1 cellular context compared by ENCODE assay signal in genomic region chr3:51538459-51539290, GRCh38.
TF ChIP-seq lines count a peak whose summit lies in the region.

RAD54L2 (plus strand) TSS chr3:51538719; CDS start chr3:51590421, 51,702 bp downstream.

TF ChIP-seq in HepG2, 621 proteins besides CTCF, POLR2A, EP300 and RAD21 (continued from another document):
- TF ChIP-seq E2F1 (CRISPR knock-in tag; IDR thresholded peaks at IDR 0.05): peak; percentile 55; the same call in 1 of the 2 replicates
- TF ChIP-seq ZNF510 (CRISPR knock-in tag; IDR thresholded peaks at IDR 0.05; ENCODE audit: low read depth): no peak
- peak; percentile 85; the same call in 1 of the 2 replicates for TF ChIP-seq NR1H2 (CRISPR knock-in tag; IDR thresholded peaks at IDR 0.05; ENCODE audit: borderline replicate concordance, low read depth)
- peak; percentile 93; the same call in 1 of the 2 replicates for TF ChIP-seq HES4 (CRISPR knock-in tag; IDR thresholded peaks at IDR 0.05; ENCODE audit: borderline replicate concordance)
- TF ChIP-seq ZBTB25 (CRISPR knock-in tag; IDR thresholded peaks at IDR 0.05): peak; percentile 99
- TF ChIP-seq PRDM15 (CRISPR knock-in tag; IDR thresholded peaks at IDR 0.05): peak; percentile 72; the same call in 1 of the 2 replicates
- peak; percentile 92 for TF ChIP-seq PHF21A (CRISPR knock-in tag; IDR thresholded peaks at IDR 0.05)
- peak; percentile 98 for TF ChIP-seq ZNF556 (CRISPR knock-in tag; IDR thresholded peaks at IDR 0.05; ENCODE audit: borderline replicate concordance)
- TF ChIP-seq ZNF274 (CRISPR knock-in tag; IDR thresholded peaks at IDR 0.05): peak; percentile 61; the same call in 1 of the 2 replicates
- 0 out of 2 replicates have a peak, but pooled peaks have one; percentile 22 for TF ChIP-seq MLXIP (CRISPR knock-in tag; IDR thresholded peaks at IDR 0.05; ENCODE audit: borderline replicate concordance)
- TF ChIP-seq SMARCE1 (IDR thresholded peaks at IDR 0.05; ENCODE audit: borderline replicate concordance): no peak
- 0 out of 2 replicates have a peak, but pooled peaks have one; percentile 28 for TF ChIP-seq MEIS1 (CRISPR knock-in tag; IDR thresholded peaks at IDR 0.05; ENCODE audit: borderline replicate concordance)
- peak; percentile 81 for TF ChIP-seq TEAD3 (CRISPR knock-in tag; optimal IDR thresholded peaks at IDR 0.05; ENCODE audit: borderline replicate concordance)
- TF ChIP-seq SCMH1 (CRISPR knock-in tag; IDR thresholded peaks at IDR 0.05; ENCODE audit: borderline replicate concordance): no peak
- 0 out of 2 replicates have a peak, but pooled peaks have one; percentile 77 for TF ChIP-seq ZNF235 (CRISPR knock-in tag; IDR thresholded peaks at IDR 0.05; ENCODE audit: borderline replicate concordance)
- 0 out of 2 replicates have a peak, but pooled peaks have one; percentile 85 for TF ChIP-seq ZNF329 (CRISPR knock-in tag; IDR thresholded peaks at IDR 0.05; ENCODE audit: low read depth)
- TF ChIP-seq TFAP4 (IDR thresholded peaks at IDR 0.05; ENCODE audit: borderline replicate concordance, low read depth): no peak
- peak; percentile 92 for TF ChIP-seq MYC (CRISPR knock-in tag; IDR thresholded peaks at IDR 0.05; ENCODE audit: borderline replicate concordance)
- TF ChIP-seq KDM6A (CRISPR knock-in tag; IDR thresholded peaks at IDR 0.05; ENCODE audit: low read depth): no peak
- TF ChIP-seq NFKBIZ (CRISPR knock-in tag; IDR thresholded peaks at IDR 0.05): peak; percentile 75; the same call in 1 of the 2 replicates
- 0 out of 2 replicates have a peak, but pooled peaks have one; percentile 60 for TF ChIP-seq PRDM4 (CRISPR knock-in tag; IDR thresholded peaks at IDR 0.05; ENCODE audit: borderline replicate concordance)
- TF ChIP-seq ZNF281 (CRISPR knock-in tag; IDR thresholded peaks at IDR 0.05; ENCODE audit: borderline replicate concordance): peak; percentile 72; the same call in 1 of the 2 replicates
- peak; percentile 61; the same call in 1 of the 2 replicates for TF ChIP-seq ZSCAN22 (CRISPR knock-in tag; IDR thresholded peaks at IDR 0.05)
- TF ChIP-seq ZMYM3 (CRISPR knock-in tag; IDR thresholded peaks at IDR 0.05): peak; percentile 92
- TF ChIP-seq MTA3 (CRISPR knock-in tag; IDR thresholded peaks at IDR 0.05): no peak
- TF ChIP-seq NR2C2 (CRISPR knock-in tag; IDR thresholded peaks at IDR 0.05; ENCODE audit: borderline replicate concordance): peak; percentile 90
- TF ChIP-seq CEBPB (IDR thresholded peaks at IDR 0.05; ENCODE audit: borderline replicate concordance, low read depth, low read length): no peak
- TF ChIP-seq WIZ (CRISPR knock-in tag; IDR thresholded peaks at IDR 0.05): peak; percentile 75; the same call in 1 of the 2 replicates
- peak; percentile 89; the same call in 1 of the 2 replicates for TF ChIP-seq BRCA1 (CRISPR knock-in tag; IDR thresholded peaks at IDR 0.05)
- no peak for TF ChIP-seq SOX13 (IDR thresholded peaks at IDR 0.05)
- TF ChIP-seq SOX13 (CRISPR knock-in tag; conservative IDR thresholded peaks at IDR 0.05 in 1 of 2, IDR thresholded peaks at IDR 0.05 in 1 of 2): peak in 1 of 2 experiments; percentile 68; a peak in 2 of 4 replicates
- TF ChIP-seq NCOA2 (CRISPR knock-in tag; IDR thresholded peaks at IDR 0.05): peak; percentile 67; the same call in 1 of the 2 replicates
- TF ChIP-seq ZNF326 (CRISPR knock-in tag; IDR thresholded peaks at IDR 0.05; ENCODE audit: borderline replicate concordance): no peak
- peak; percentile 98 for TF ChIP-seq KMT2B (CRISPR knock-in tag; IDR thresholded peaks at IDR 0.05)
- no peak for TF ChIP-seq GTF3A (CRISPR knock-in tag; conservative IDR thresholded peaks at IDR 0.05)
- no peak for TF ChIP-seq ZNF282 (IDR thresholded peaks at IDR 0.05; ENCODE audit: partially characterized antibody)
- TF ChIP-seq KAT2B (IDR thresholded peaks at IDR 0.05; ENCODE audit: borderline replicate concordance, low read depth, low read length): no peak
- peak; percentile 92 for TF ChIP-seq ZNF232 (CRISPR knock-in tag; IDR thresholded peaks at IDR 0.05; ENCODE audit: borderline replicate concordance)
- peak; percentile 20 to 21; a peak in 2 of 4 replicates for TF ChIP-seq NR2F1 (CRISPR knock-in tag; IDR thresholded peaks at IDR 0.05)
